Comparison of ENCODE assay signal across 7 cellular contexts in the genomic region with DNA sequence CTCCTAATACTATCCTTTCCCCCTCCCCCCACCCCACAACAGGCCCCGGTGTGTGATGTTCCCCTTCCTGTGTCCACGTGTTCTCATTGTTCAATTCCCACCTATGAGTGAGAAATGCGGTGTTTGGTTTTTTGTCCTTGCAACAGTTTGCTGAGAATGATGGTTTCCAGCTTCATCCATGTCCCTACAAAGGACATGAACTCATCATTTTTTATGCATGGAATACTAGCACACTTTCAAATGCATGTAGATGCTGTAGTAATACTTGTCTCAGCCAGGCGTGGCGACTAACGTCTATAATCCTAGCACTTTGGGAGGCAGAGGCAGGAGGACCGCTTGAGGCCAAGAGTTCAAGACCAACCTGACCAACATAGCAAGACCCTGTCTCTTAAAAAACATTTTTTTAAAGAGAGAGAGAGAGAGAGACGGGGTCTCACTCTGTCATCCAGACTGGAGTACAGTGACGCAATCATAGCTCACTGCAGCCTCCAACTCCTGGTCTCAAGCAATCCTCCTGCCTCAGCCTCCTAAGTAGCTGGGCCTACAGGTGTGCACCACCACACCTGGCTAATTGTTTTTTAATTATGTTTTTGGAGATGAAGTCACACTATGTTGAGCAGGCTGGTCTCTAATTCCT. TPM values are rescaled to one million over a fixed set of nuclear protein-coding genes. Genes with fewer than 3 reads are reported as not detected.
DNase-seq lines count a peak whose midpoint lies in the region; ATAC-seq, FAIRE-seq and TF ChIP-seq lines count a peak whose summit lies in the region.
"Not testable (repeated sequence)": the region's sequence is repeated elsewhere in the genome, so short reads cannot be mapped to it uniquely, and the experiment has no call there.

No MANE protein-coding gene starts in this region.

- peak overlapping the region; percentile 66 for H3K27ac ChIP-seq in PC-3 (ENCODE audit: low read length)
- H3K27ac ChIP-seq in mammary epithelial cell (ENCODE audit: insufficient read depth, low read depth, low read length), result peak overlapping the region; percentile 29

- BruUV-seq in PC-3 (replicated peaks; lab: Mats Ljungman, UMichigan); mammary epithelial cell (replicated peaks; lab: Mats Ljungman, UMichigan): not testable (repeated sequence)

- CTCF ChIA-PET in PC-3 (lab: Charles Lee) (interaction anchor here (0.5 to 3.3 kb wide), 6 partner anchors 35 to 183 kb away, joined by 4 to 131 read pairs (median 5); no protein-coding TSS in a partner anchor), mammary epithelial cell (lab: Charles Lee; ENCODE audit: low non-redundant PET) (interaction anchor here (0.7 kb wide), 1 partner anchor 123 kb away, joined by 4 read pairs; no protein-coding TSS in a partner anchor)
- CTCF ChIA-PET in activated CD8-positive, alpha-beta T cell treated with anti-CD3 and anti-CD28 coated beads for 36 hours (lab: Charles Lee), result interaction anchor here (0.6 to 13.6 kb wide), 13 partner anchors 9 to 167 kb away, joined by 3 to 321 read pairs (median 12); a partner anchor contains a TSS

- H3K36me3 Mint-ChIP-seq in T-helper 2 cell treated with Interferon-gamma antibody and Interleukin-4, amounts not matched to agents 5 μg/mL and 100 μg/mL, for 36 hours (ENCODE audit: low read depth), result peaks cover 32% of the 10 kb centered on the region
- H3K36me3 Mint-ChIP-seq in activated CD8-positive, alpha-beta T cell treated with anti-CD3 and anti-CD28 coated beads for 36 hours (ENCODE audit: low read depth), result peaks cover 40% of the 10 kb centered on the region
- not testable (repeated sequence) for H3K36me3 Mint-ChIP-seq in activated naive CD8-positive, alpha-beta T cell
- peaks cover 30% of the 10 kb centered on the region for H3K36me3 Mint-ChIP-seq in stimulated activated memory B cell treated with anti-CD40 and anti-IgM and Interleukin-4, amounts not matched to agents 10 μg/mL and 1 μg/mL and 100 μg/mL, for 72 hours

- H3K4me2 ChIP-seq in PC-3 (ENCODE audit: low read length), result peak overlapping the region; percentile 64
- H3K4me2 ChIP-seq in mammary epithelial cell (ENCODE audit: insufficient read depth, low read depth, low read length), result not testable (repeated sequence)

- H3F3A ChIP-seq in PC-3 (ENCODE audit: low read length, unreplicated experiment), result not testable (repeated sequence)

- TF ChIP-seq POLR2A in H54 (IDR thresholded peaks at IDR 0.05; ENCODE audit: low read depth, low read length), result not testable (repeated sequence)

- not testable (repeated sequence) for H3K9me2 ChIP-seq in PC-3 (replicated peaks; ENCODE audit: low read length)

- POLR2A ChIA-PET in PC-3 (lab: Charles Lee; ENCODE audit: unreplicated experiment), result interaction anchor here (0.6 to 0.9 kb wide), 3 partner anchors 52 to 182 kb away, joined by 5 to 35 read pairs (median 14); a partner anchor contains a TSS
- POLR2A ChIA-PET in activated CD8-positive, alpha-beta T cell treated with anti-CD3 and anti-CD28 coated beads for 36 hours (lab: Charles Lee), result interaction anchor here (0.8 to 2.8 kb wide), 4 partner anchors 10 to 157 kb away, joined by 4 to 15 read pairs (median 9); a partner anchor contains a TSS

- H3K4me1 Mint-ChIP-seq in T-helper 2 cell treated with Interferon-gamma antibody and Interleukin-4, amounts not matched to agents 5 μg/mL and 100 μg/mL, for 36 hours (ENCODE audit: low read depth), result peaks cover 38% of the 10 kb centered on the region
- peaks cover 40% of the 10 kb centered on the region for H3K4me1 Mint-ChIP-seq in activated CD8-positive, alpha-beta T cell treated with anti-CD3 and anti-CD28 coated beads for 36 hours (ENCODE audit: low read depth)
- H3K4me1 Mint-ChIP-seq in activated naive CD8-positive, alpha-beta T cell (ENCODE audit: low read depth), result peaks cover 24% of the 10 kb centered on the region
- H3K4me1 Mint-ChIP-seq in stimulated activated memory B cell treated with anti-CD40 and anti-IgM and Interleukin-4, amounts not matched to agents 10 μg/mL and 1 μg/mL and 100 μg/mL, for 72 hours, result peaks cover 24% of the 10 kb centered on the region

- H3K9me3 ChIP-seq in PC-3 (ENCODE audit: low read length); mammary epithelial cell (replicated peaks; ENCODE audit: insufficient read depth, low read length): not testable (repeated sequence)

- not testable (repeated sequence) for H3K9ac ChIP-seq in PC-3 (ENCODE audit: low read length); mammary epithelial cell (ENCODE audit: insufficient read depth, low read length)

- H2AFZ ChIP-seq in PC-3 (ENCODE audit: low read length); mammary epithelial cell (ENCODE audit: low read depth, low read length): not testable (repeated sequence)

- dilution Hi-C loops in mammary epithelial cell (cut with HindIII; ENCODE audit: low sequenced_read_pairs), result not testable (repeated sequence)

- ATAC-seq in PC-3, result peak; percentile 45
- ATAC-seq in activated CD8-positive, alpha-beta T cell treated with anti-CD3 and anti-CD28 coated beads for 36 hours; stimulated activated memory B cell treated with anti-CD40 and anti-IgM and Interleukin-4, amounts not matched to agents 10 μg/mL and 1 μg/mL and 100 μg/mL, for 72 hours: not testable (repeated sequence)

- 85% methylated on average over 7 of the region's 9 CpGs for WGBS in mammary epithelial cell (ENCODE audit: low coverage, missing lambda C conversion rate)

- H3K27me3 ChIP-seq in PC-3 (ENCODE audit: low read length); mammary epithelial cell (ENCODE audit: insufficient read depth, low read length): not testable (repeated sequence)

- FAIRE-seq in H54 (lab: Jason Lieb, UNC), result peak; percentile 55

- in situ Hi-C loops in mammary epithelial cell (cut with MboI; ENCODE audit: low sequenced_read_pairs in 2 of 2), result loop anchor here in 1 of 2 donors (5.0 kb wide), 1 partner anchor 134 kb away; no protein-coding TSS in a partner anchor

- H3K36me3 ChIP-seq in PC-3 (ENCODE audit: low read depth, low read length) (peaks cover 50% of the 10 kb centered on the region; the same call in 1 of the 2 replicates), mammary epithelial cell (ENCODE audit: insufficient read depth, low read length) (peaks cover 12% of the 10 kb centered on the region)

- not testable (repeated sequence) for TF ChIP-seq CTCF in PC-3 (conservative IDR thresholded peaks at IDR 0.05; ENCODE audit: low read depth, low read length); activated CD8-positive, alpha-beta T cell treated with anti-CD3 and anti-CD28 coated beads for 36 hours (IDR thresholded peaks at IDR 0.05); mammary epithelial cell (conservative IDR thresholded peaks at IDR 0.05 in 1 of 2, IDR thresholded peaks at IDR 0.05 in 1 of 2; ENCODE audit: extremely low read depth in 1 of 2, insufficient read depth in 1 of 2, low read depth in 1 of 2, low read length in 2 of 2)

- peak overlapping the region; percentile 71 for H3K27ac Mint-ChIP-seq in T-helper 2 cell treated with Interferon-gamma antibody and Interleukin-4, amounts not matched to agents 5 μg/mL and 100 μg/mL, for 36 hours
- H3K27ac Mint-ChIP-seq in activated CD8-positive, alpha-beta T cell treated with anti-CD3 and anti-CD28 coated beads for 36 hours, result peak overlapping the region; percentile 77
- H3K27ac Mint-ChIP-seq in activated naive CD8-positive, alpha-beta T cell, result peak overlapping the region; percentile 67
- H3K27ac Mint-ChIP-seq in stimulated activated memory B cell treated with anti-CD40 and anti-IgM and Interleukin-4, amounts not matched to agents 10 μg/mL and 1 μg/mL and 100 μg/mL, for 72 hours, result peak overlapping the region; percentile 55

- H3K79me2 ChIP-seq in PC-3 (ENCODE audit: low read length), result peaks cover 74% of the 10 kb centered on the region
- peaks cover 79% of the 10 kb centered on the region for H3K79me2 ChIP-seq in mammary epithelial cell (ENCODE audit: insufficient read depth, low read length)

- intact Hi-C loops in PC-3 (cut with micrococcal nuclease), result loop anchor here (1.0 to 5.0 kb wide), 3 partner anchors 9 to 319 kb away; no protein-coding TSS in a partner anchor
- intact Hi-C loops in activated CD8-positive, alpha-beta T cell treated with anti-CD3 and anti-CD28 coated beads for 36 hours (cut with micrococcal nuclease); mammary epithelial cell (cut with micrococcal nuclease): not testable (repeated sequence)

- not testable (repeated sequence) for DNase-seq in H54 (ENCODE audit: insufficient read length, low spot score); T-helper 2 cell treated with Interferon-gamma antibody and Interleukin-4, amounts not matched to agents 5 μg/mL and 100 μg/mL, for 36 hours (ENCODE audit: low spot score); activated CD8-positive, alpha-beta T cell treated with anti-CD3 and anti-CD28 coated beads for 36 hours; mammary epithelial cell
- DNase-seq in PC-3, result peak; percentile 31

- not testable (repeated sequence) for H3K4me3 ChIP-seq in PC-3 (ENCODE audit: low read length); mammary epithelial cell (replicated peaks in 1 of 3; ENCODE audit: insufficient read depth in 1 of 3, low read depth in 2 of 3, low read length in 3 of 3)

- peaks cover 34% of the 10 kb centered on the region for H3K4me1 ChIP-seq in PC-3 (ENCODE audit: insufficient read depth, low read length)
- peaks cover 24% of the 10 kb centered on the region for H3K4me1 ChIP-seq in mammary epithelial cell (ENCODE audit: insufficient read depth, low read length)

- not testable (repeated sequence) for H3K27me3 Mint-ChIP-seq in T-helper 2 cell treated with Interferon-gamma antibody and Interleukin-4, amounts not matched to agents 5 μg/mL and 100 μg/mL, for 36 hours (ENCODE audit: low read depth); activated CD8-positive, alpha-beta T cell treated with anti-CD3 and anti-CD28 coated beads for 36 hours; activated naive CD8-positive, alpha-beta T cell; stimulated activated memory B cell treated with anti-CD40 and anti-IgM and Interleukin-4, amounts not matched to agents 10 μg/mL and 1 μg/mL and 100 μg/mL, for 72 hours

- H4K20me1 ChIP-seq in PC-3 (ENCODE audit: low read length), result peaks cover 40% of the 10 kb centered on the region
- not testable (repeated sequence) for H4K20me1 ChIP-seq in mammary epithelial cell (ENCODE audit: insufficient read depth, low read length)

- not testable (repeated sequence) for H3K9me3 Mint-ChIP-seq in T-helper 2 cell treated with Interferon-gamma antibody and Interleukin-4, amounts not matched to agents 5 μg/mL and 100 μg/mL, for 36 hours; activated CD8-positive, alpha-beta T cell treated with anti-CD3 and anti-CD28 coated beads for 36 hours; activated naive CD8-positive, alpha-beta T cell (ENCODE audit: low read depth); stimulated activated memory B cell treated with anti-CD40 and anti-IgM and Interleukin-4, amounts not matched to agents 10 μg/mL and 1 μg/mL and 100 μg/mL, for 72 hours

- H3K4me3 Mint-ChIP-seq in T-helper 2 cell treated with Interferon-gamma antibody and Interleukin-4, amounts not matched to agents 5 μg/mL and 100 μg/mL, for 36 hours; activated CD8-positive, alpha-beta T cell treated with anti-CD3 and anti-CD28 coated beads for 36 hours; activated naive CD8-positive, alpha-beta T cell; stimulated activated memory B cell treated with anti-CD40 and anti-IgM and Interleukin-4, amounts not matched to agents 10 μg/mL and 1 μg/mL and 100 μg/mL, for 72 hours: not testable (repeated sequence)

RNA-seq across cellular contexts. Expression of a gene that starts 10.3 kb away (rescaled TPM):
- total RNA-seq in PC-3 (2014; rRNA removed) (392 and 440 TPM in 2 replicates), mammary epithelial cell (100 to 1,000 TPM; 170 to 218 TPM)
- 100 to 1,000 TPM; 357 to 368 TPM for total RNA-seq in activated CD8-positive, alpha-beta T cell treated with anti-CD3 and anti-CD28 coated beads for 36 hours
- 181 TPM for polyA plus RNA-seq in mammary epithelial cell
- polyA minus RNA-seq in mammary epithelial cell, result 51.6 TPM

RNA-seq across cellular contexts. Expression of a gene that starts 52.6 kb away (rescaled TPM):
- total RNA-seq in PC-3 (2014; rRNA removed) (161 and 213 TPM in 2 replicates), mammary epithelial cell (100 to 1,000 TPM; 116 to 133 TPM)
- total RNA-seq in activated CD8-positive, alpha-beta T cell treated with anti-CD3 and anti-CD28 coated beads for 36 hours, result 100 to 1,000 TPM in 1 of 2 experiments, 10 to 100 TPM in 1; 95.9 to 101 TPM
- 31.7 TPM for polyA plus RNA-seq in mammary epithelial cell
- polyA minus RNA-seq in mammary epithelial cell, result 414 TPM
